21 cellular contexts compared by ENCODE assay signal in genomic region chr7:17446340-17446739, GRCh38.
DNase-seq lines count a peak whose midpoint lies in the region; ATAC-seq, FAIRE-seq and TF ChIP-seq lines count a peak whose summit lies in the region.
"Had no signal": no experiment of that assay in that cellular context is flagged by ENCODE, and none has a peak within 500 bp of the region (broad histone marks: within the 10 kb centered on the region; RNA-seq: fewer than 3 reads in every experiment).

No MANE protein-coding gene starts in this region.

- FAIRE-seq in A549 (lab: Jason Lieb, UNC), result peak; percentile 51
- FAIRE-seq: GM12891, GM18507, H54 had no signal

- H3K9me3 ChIP-seq in A549 (peaks cover 33% of the 10 kb centered on the region), Peyer's patch (no peaks in the 10 kb centered on the region)
- H3K9me3 ChIP-seq in CD8-positive, alpha-beta T cell (ENCODE audit: low read length), result no peaks in the 10 kb centered on the region
- H3K9me3 ChIP-seq: HAP-1 had no signal

- no peak overlapping the region for H3K4me2 ChIP-seq in A549

- no peak for TF ChIP-seq POLR2A in A549 (IDR thresholded peaks at IDR 0.05; ENCODE audit: low read length)
- no peak for TF ChIP-seq POLR2A in Peyer's patch (IDR thresholded peaks at IDR 0.05)

- 67% methylated on average over 4 of the region's 4 CpGs for WGBS in A549 (ENCODE audit: missing lambda C conversion rate)

- H3K27ac ChIP-seq in A549 (no peak overlapping the region), Peyer's patch (no peak overlapping the region)
- no peak overlapping the region for H3K27ac ChIP-seq in CD8-positive, alpha-beta T cell (ENCODE audit: low read depth, low read length)

- H3K27me3 Mint-ChIP-seq in CD8-positive, alpha-beta T cell (ENCODE audit: low read depth), result peaks cover 2% of the 10 kb centered on the region

- CTCF ChIA-PET in A549 (lab: Yijun Ruan, JAX), result interaction anchor here (0.7 to 0.9 kb wide), 2 partner anchors 126 to 195 kb away, joined by 3 read pairs; no protein-coding TSS in a partner anchor
- CTCF ChIA-PET in CD8-positive, alpha-beta T cell (lab: Charles Lee), result no interaction called here

- no peak overlapping the region for H3K27ac Mint-ChIP-seq in CD8-positive, alpha-beta T cell
- H3K27ac Mint-ChIP-seq: CD4-positive, alpha-beta memory T cell; HFFc6 had no signal

- ATAC-seq in A549 (no peak), left lobe of liver (peak; percentile 76)
- ATAC-seq in CD8-positive, alpha-beta T cell, result no peak

- DNase-seq in A549 (ENCODE audit: low read depth in 1 of 2, low spot score in 1 of 2), result no peak
- peak; percentile 1 for DNase-seq in OCI-M1 (lab: John Stamatoyannopoulos, UW)
- peak; percentile 26 for DNase-seq in dermis blood vessel endothelial cell
- DNase-seq in left lobe of liver (ENCODE audit: low spot score), result peak; percentile 45
- no peak for DNase-seq in CD8-positive, alpha-beta T cell
- no peak for DNase-seq in kidney tubule cell (ENCODE audit: low spot score)
- no peak for DNase-seq in Peyer's patch
- DNase-seq in EL, result no peak
- DNase-seq: 8988T; C1 segment of cervical spinal cord; Caco-2; CD4-positive, alpha-beta memory T cell; DMS153; DND-41; GDM1; GOT3; HFFc6 had no signal

- H3K36me3 Mint-ChIP-seq in CD8-positive, alpha-beta T cell, result no peaks in the 10 kb centered on the region

- H3K9me3 Mint-ChIP-seq in CD8-positive, alpha-beta T cell, result peaks cover 14% of the 10 kb centered on the region

- TF ChIP-seq CTCF in A549 (IDR thresholded peaks at IDR 0.05) (no peak), Peyer's patch (IDR thresholded peaks at IDR 0.05) (no peak)
- no peak for TF ChIP-seq CTCF in CD8-positive, alpha-beta T cell (IDR thresholded peaks at IDR 0.05)

- no peak for TF ChIP-seq RAD21 in A549 (conservative IDR thresholded peaks at IDR 0.05 in 1 of 2, IDR thresholded peaks at IDR 0.05 in 1 of 2)

- H3K4me3 Mint-ChIP-seq in CD8-positive, alpha-beta T cell, result no peak overlapping the region
- H3K4me3 Mint-ChIP-seq: CD4-positive, alpha-beta memory T cell; HFFc6 had no signal

- POLR2A ChIA-PET in A549 (lab: Yijun Ruan, JAX), result no interaction called here
- POLR2A ChIA-PET in CD8-positive, alpha-beta T cell (lab: Charles Lee), result interaction anchor here (0.7 kb wide), 1 partner anchor 262 kb away, joined by 3 read pairs; no protein-coding TSS in a partner anchor

- H3K4me1 Mint-ChIP-seq in CD8-positive, alpha-beta T cell (ENCODE audit: low read depth), result no peaks in the 10 kb centered on the region

- H3K36me3 ChIP-seq in CD8-positive, alpha-beta T cell (ENCODE audit: insufficient read depth, low read length), result no peaks in the 10 kb centered on the region
- H3K36me3 ChIP-seq in Peyer's patch, result no peaks in the 10 kb centered on the region
- H3K36me3 ChIP-seq: HAP-1 had no signal

- peaks cover 32% of the 10 kb centered on the region for H3K4me1 ChIP-seq in A549
- no peaks in the 10 kb centered on the region for H3K4me1 ChIP-seq in CD8-positive, alpha-beta T cell (ENCODE audit: insufficient read depth, low read length)
- H3K4me1 ChIP-seq in Peyer's patch, result no peaks in the 10 kb centered on the region
- H3K4me1 ChIP-seq: HAP-1 had no signal

- intact Hi-C loops in CD8-positive, alpha-beta T cell (cut with DNase I, micrococcal nuclease), result no loop called here

- no peak for TF ChIP-seq EP300 in A549 (IDR thresholded peaks at IDR 0.05)

- H3K27me3 ChIP-seq in CD8-positive, alpha-beta T cell (ENCODE audit: insufficient read depth, low read length), result no peaks in the 10 kb centered on the region
- no peaks in the 10 kb centered on the region for H3K27me3 ChIP-seq in Peyer's patch

- H3K4me3 ChIP-seq in A549, result no peak overlapping the region
- H3K4me3 ChIP-seq in CD8-positive, alpha-beta T cell (ENCODE audit: low read depth, low read length), result no peak overlapping the region
- H3K4me3 ChIP-seq in Peyer's patch, result no peak overlapping the region
- H3K4me3 ChIP-seq: HAP-1 had no signal

TF ChIP-seq in A549, 52 proteins besides CTCF, POLR2A, EP300 and RAD21:
- TF ChIP-seq ELK1 (IDR thresholded peaks at IDR 0.05; ENCODE audit: low read depth, low read length), result no peak
- no peak for TF ChIP-seq FOXS1 (CRISPR knock-in tag; IDR thresholded peaks at IDR 0.05)
- TF ChIP-seq CHD2 (IDR thresholded peaks at IDR 0.05; ENCODE audit: low read length, partially characterized antibody), result no peak
- TF ChIP-seq FOSB (CRISPR knock-in tag; IDR thresholded peaks at IDR 0.05), result no peak
- TF ChIP-seq NPAS2 (CRISPR knock-in tag; IDR thresholded peaks at IDR 0.05; ENCODE audit: borderline replicate concordance), result no peak
- no peak for TF ChIP-seq BHLHE40 (IDR thresholded peaks at IDR 0.05; ENCODE audit: low read depth, low read length)
- no peak for TF ChIP-seq ZNF302 (CRISPR knock-in tag; IDR thresholded peaks at IDR 0.05)
- TF ChIP-seq MAX (IDR thresholded peaks at IDR 0.05), result no peak
- no peak for TF ChIP-seq CBX8 (IDR thresholded peaks at IDR 0.05)
- no peak for TF ChIP-seq CEBPB (IDR thresholded peaks at IDR 0.05)
TF ChIP-seq in A549: peak in this region for 0.

Comparison
In these comparisons a context has a peak if more than half of its experiments do, and no peak if none do; other contexts are left out.
1. DNase-seq: peak in OCI-M1 (single experiment), dermis blood vessel endothelial cell (single experiment) and left lobe of liver (single experiment); none in A549 (0 of 2), CD8-positive, alpha-beta T cell (0 of 7), kidney tubule cell (single experiment), Peyer's patch (0 of 3) and EL (single experiment).